18 cellular contexts compared by ENCODE assay signal in genomic region chr5:15579193-15579990, GRCh38.
DNase-seq lines count a peak whose midpoint lies in the region; ATAC-seq and TF ChIP-seq lines count a peak whose summit lies in the region.
"Had no signal": no experiment of that assay in that cellular context is flagged by ENCODE, and none has a peak within 500 bp of the region (broad histone marks: within the 10 kb centered on the region; RNA-seq: fewer than 3 reads in every experiment).

No MANE protein-coding gene starts in this region.

- ATAC-seq in sciatic nerve, result peak; percentile 8

- H3K4me3 ChIP-seq in adipocyte (ENCODE audit: low read length), result no peak overlapping the region
- H3K4me3 ChIP-seq in fibroblast of villous mesenchyme (ENCODE audit: low read depth, low read length), result no peak overlapping the region
- H3K4me3 ChIP-seq: HAP-1 had no signal

- TF ChIP-seq CTCF in fibroblast of villous mesenchyme (IDR thresholded peaks at IDR 0.05; ENCODE audit: insufficient read depth, low read depth, low read length), result no peak

- H3K9me3 ChIP-seq in adipocyte (ENCODE audit: control insufficient read depth, low read length), result peaks cover 2% of the 10 kb centered on the region
- H3K9me3 ChIP-seq: HAP-1 had no signal

- peaks cover 25% of the 10 kb centered on the region for H3K4me1 ChIP-seq in adipocyte (ENCODE audit: control insufficient read depth, insufficient read depth, low read length)
- H3K4me1 ChIP-seq: HAP-1 had no signal

- DNase-seq in GM03348 (ENCODE audit: low spot score) (peak; percentile 61), adipocyte (ENCODE audit: low read depth) (peak; percentile 62), fibroblast of villous mesenchyme (ENCODE audit: low read depth) (peak; percentile 46), sciatic nerve (ENCODE audit: low spot score) (no peak), GM19240 (ENCODE audit: insufficient read length, low spot score) (no peak), SIG-M5 (lab: John Stamatoyannopoulos, UW) (no peak), cerebellar cortex (ENCODE audit: low spot score) (no peak), NCI-H345 treated with DMSO at 0.1 percent for 48 hours (lab: John Stamatoyannopoulos, UW; ENCODE audit: unreplicated experiment) (no peak)
- DNase-seq: C1 segment of cervical spinal cord; EL; Karpas-422; MM.1S; NCI-H1105 treated with DMSO at 0.1 percent for 48 hours; NCI-H1694 treated with DMSO at 0.1 percent for 48 hours; NCI-H446 treated with DMSO at 0.1 percent for 48 hours; NK-92 treated with Interleukin-12 subunit alpha and Interleukin-12 subunit beta, amount 100 ng/mL, for 24 hours; SHP77 treated with DMSO at 0.1 percent for 48 hours had no signal

- no peaks in the 10 kb centered on the region for H3K27me3 ChIP-seq in adipocyte (replicated peaks; ENCODE audit: control insufficient read depth, insufficient read depth, low read length)

- no peak overlapping the region for H3K9ac ChIP-seq in adipocyte (ENCODE audit: low read length)

- intact Hi-C loops in sciatic nerve (cut with DNase I), result no loop called here

- H3K36me3 ChIP-seq in adipocyte (ENCODE audit: control insufficient read depth, insufficient read depth, low read length, severe bottlenecking), result peaks cover 1% of the 10 kb centered on the region
- H3K36me3 ChIP-seq: HAP-1 had no signal

Comparison
In these comparisons a context has a peak if more than half of its experiments do, and no peak if none do; other contexts are left out.
1. DNase-seq: peak in GM03348 (single experiment), adipocyte (single experiment) and fibroblast of villous mesenchyme (single experiment); none in sciatic nerve (single experiment), GM19240 (single experiment), SIG-M5 (single experiment), cerebellar cortex (single experiment) and NCI-H345 treated with DMSO at 0.1 percent for 48 hours (single experiment).